Comparison of ENCODE assay signal across 8 cellular contexts in genomic region chr22:37492428-37493344, GRCh38. TPM values are rescaled to one million over a fixed set of nuclear protein-coding genes. Genes with fewer than 3 reads are reported as not detected.
DNase-seq lines count a peak whose midpoint lies in the region; ATAC-seq and TF ChIP-seq lines count a peak whose summit lies in the region.

No MANE protein-coding gene starts in this region.

- H3K9me3 Mint-ChIP-seq in stimulated activated effector memory CD8-positive, alpha-beta T cell treated with anti-CD3 and anti-CD28 coated beads, Interleukin-12 subunit alpha, Interleukin-12 subunit beta, amount 100 ng/mL, for 72 hours, result no peaks in the 10 kb centered on the region

- DNase-seq in activated gamma-delta T cell treated with Interleukin-2 at 50 U/mL for 16 hours (peak; percentile 47), activated gamma-delta T cell (lab: John Stamatoyannopoulos, UW) (no peak), PC-9 (peak; percentile 38 to 52), kidney glomerular epithelial cell (lab: John Stamatoyannopoulos, UW) (peak; percentile 76), sigmoid colon (no peak), NCI-H2029 (lab: John Stamatoyannopoulos, UW) (no peak)
- peak; percentile 81 for DNase-seq in activated effector memory CD4-positive, alpha-beta T cell treated with anti-CD3 and anti-CD28 coated beads, Interleukin-2, amount 50 U/mL, for 16 hours
- peak; percentile 13 to 71 for DNase-seq in stimulated activated effector memory CD8-positive, alpha-beta T cell treated with anti-CD3 and anti-CD28 coated beads, Interleukin-12 subunit alpha, Interleukin-12 subunit beta, amount 100 ng/mL, for 72 hours (ENCODE audit: low spot score in 2 of 2)

- TF ChIP-seq CTCF in PC-9 (conservative IDR thresholded peaks at IDR 0.05), result peak; percentile 72
- TF ChIP-seq CTCF in sigmoid colon (IDR thresholded peaks at IDR 0.05), result no peak

- no peaks in the 10 kb centered on the region for H3K79me2 ChIP-seq in PC-9 (ENCODE audit: low read depth)

- no peak overlapping the region for H2AFZ ChIP-seq in PC-9

- CTCF ChIA-PET in PC-9 (lab: Charles Lee), result no interaction called here

- no TSS peak for BruUV-seq in PC-9 (replicated peaks; lab: Mats Ljungman, UMichigan)

- H3F3A ChIP-seq in PC-9 (ENCODE audit: insufficient read depth, low read depth), result peaks cover 29% of the 10 kb centered on the region

- POLR2A ChIA-PET in PC-9 (lab: Charles Lee; ENCODE audit: unreplicated experiment), result no interaction called here

- H3K9me3 ChIP-seq in PC-9 (ENCODE audit: insufficient read depth, low read depth) (no peaks in the 10 kb centered on the region), sigmoid colon (no peaks in the 10 kb centered on the region)

- intact Hi-C loops in PC-9 (cut with micrococcal nuclease; ENCODE audit: unreplicated experiment) (no loop called here), sigmoid colon (cut with DNase I) (no loop called here)

- H3K36me3 Mint-ChIP-seq in stimulated activated effector memory CD8-positive, alpha-beta T cell treated with anti-CD3 and anti-CD28 coated beads, Interleukin-12 subunit alpha, Interleukin-12 subunit beta, amount 100 ng/mL, for 72 hours, result no peaks in the 10 kb centered on the region

- H3K4me3 ChIP-seq in PC-9, result no peak overlapping the region
- no peak overlapping the region for H3K4me3 ChIP-seq in sigmoid colon

- H3K4me1 ChIP-seq in PC-9 (replicated peaks; ENCODE audit: insufficient read depth), result peaks cover 9% of the 10 kb centered on the region; the same call in 1 of the 2 replicates
- no peaks in the 10 kb centered on the region for H3K4me1 ChIP-seq in sigmoid colon

- no peak overlapping the region for H3K27ac ChIP-seq in PC-9
- no peak overlapping the region for H3K27ac ChIP-seq in sigmoid colon

- H3K27me3 ChIP-seq in PC-9 (ENCODE audit: insufficient read depth, low read depth) (no peaks in the 10 kb centered on the region), sigmoid colon (peaks cover 0 to 50% (median 10%) of the 10 kb centered on the region in 3 donors)

- no peaks in the 10 kb centered on the region for H3K9me2 ChIP-seq in PC-9 (ENCODE audit: insufficient read depth)

- 73 to 74% methylated on average over 24 of the region's 24 CpGs for WGBS in sigmoid colon, 2 donors

- no peak overlapping the region for H3K4me2 ChIP-seq in PC-9

- TF ChIP-seq POLR2A in sigmoid colon (IDR thresholded peaks at IDR 0.05), result no peak

- H3K4me3 Mint-ChIP-seq in stimulated activated effector memory CD8-positive, alpha-beta T cell treated with anti-CD3 and anti-CD28 coated beads, Interleukin-12 subunit alpha, Interleukin-12 subunit beta, amount 100 ng/mL, for 72 hours, result no peak overlapping the region

- 0 out of 2 replicates have a peak, but pooled peaks cover 3% of the 10 kb centered on the region for H4K20me1 ChIP-seq in PC-9 (ENCODE audit: insufficient read depth)

- peak; percentile 74 for ATAC-seq in stimulated activated effector memory CD8-positive, alpha-beta T cell treated with anti-CD3 and anti-CD28 coated beads, Interleukin-12 subunit alpha, Interleukin-12 subunit beta, amount 100 ng/mL, for 72 hours

- H3K36me3 ChIP-seq in PC-9 (ENCODE audit: low read depth) (no peaks in the 10 kb centered on the region), sigmoid colon (no peaks in the 10 kb centered on the region)

- H3K27ac Mint-ChIP-seq in stimulated activated effector memory CD8-positive, alpha-beta T cell treated with anti-CD3 and anti-CD28 coated beads, Interleukin-12 subunit alpha, Interleukin-12 subunit beta, amount 100 ng/mL, for 72 hours, result no peak overlapping the region

- H3K4me1 Mint-ChIP-seq in stimulated activated effector memory CD8-positive, alpha-beta T cell treated with anti-CD3 and anti-CD28 coated beads, Interleukin-12 subunit alpha, Interleukin-12 subunit beta, amount 100 ng/mL, for 72 hours, result peaks cover 50% of the 10 kb centered on the region

- no peak for TF ChIP-seq EP300 in sigmoid colon (IDR thresholded peaks at IDR 0.05)

RNA-seq across cellular contexts. Expression of gene MFNG, which starts 6.5 kb away (rescaled TPM):
- 26.0 and 28.1 TPM in 2 replicates for total RNA-seq in PC-9 (2021)
- 10 to 100 TPM in 3 of 4 donors, 1 to 10 TPM in 1; 8.0 to 15.3 (median 11.4) TPM for total RNA-seq in sigmoid colon
- polyA plus RNA-seq in sigmoid colon, result 10 to 100 TPM in 2 of 3 donors, 1 to 10 TPM in 1; 9.9 to 33.9 (median 10.8) TPM

RNA-seq across cellular contexts. Expression of gene CARD10, which starts 26.5 kb away (rescaled TPM):
- total RNA-seq in PC-9 (2021), result 63.9 and 76.7 TPM in 2 replicates
- total RNA-seq in sigmoid colon, result 1 to 10 TPM; 2.8 to 8.6 (median 3.5) TPM
- 10 to 100 TPM; 31.8 to 41.0 (median 37.7) TPM for polyA plus RNA-seq in sigmoid colon

Comparison
In these comparisons a context has a peak if more than half of its experiments do, and no peak if none do; other contexts are left out.
1. DNase-seq: peak in activated gamma-delta T cell treated with Interleukin-2 at 50 U/mL for 16 hours (single experiment), PC-9 (2 of 2), activated effector memory CD4-positive, alpha-beta T cell treated with anti-CD3 and anti-CD28 coated beads, Interleukin-2, amount 50 U/mL, for 16 hours (single experiment), kidney glomerular epithelial cell (single experiment) and stimulated activated effector memory CD8-positive, alpha-beta T cell treated with anti-CD3 and anti-CD28 coated beads, Interleukin-12 subunit alpha, Interleukin-12 subunit beta, amount 100 ng/mL, for 72 hours (2 of 2); none in activated gamma-delta T cell (single experiment), sigmoid colon (single experiment) and NCI-H2029 (single experiment).